ENCODE assay signal across 8 cellular contexts in genomic region chr2:157876066-157876770, GRCh38. TPM values are rescaled to one million over a fixed set of nuclear protein-coding genes. Genes with fewer than 3 reads are reported as not detected.
DNase-seq lines count a peak whose midpoint lies in the region; ATAC-seq, FAIRE-seq and TF ChIP-seq lines count a peak whose summit lies in the region.

ACVR1 (minus strand) TSS chr2:157876330; CDS start chr2:157799493, 76,837 bp downstream.

- TF ChIP-seq EP300 in A549 (IDR thresholded peaks at IDR 0.05): no peak

- CTCF ChIA-PET in A549 (lab: Yijun Ruan, JAX): interaction anchor here (0.8 to 2.4 kb wide), 23 partner anchors 8 to 103 kb away, joined by 3 to 20 read pairs (median 4); no protein-coding TSS in a partner anchor
- CTCF ChIA-PET in mammary epithelial cell (lab: Charles Lee; ENCODE audit: low non-redundant PET): interaction anchor here (0.6 kb wide), 3 partner anchors 9 to 118 kb away, joined by 3 to 9 read pairs (median 4); no protein-coding TSS in a partner anchor

- TF ChIP-seq CTCF in A549 (IDR thresholded peaks at IDR 0.05): peak; percentile 52
- no peak for TF ChIP-seq CTCF in WI38 (IDR thresholded peaks at IDR 0.05; ENCODE audit: low read depth, low read length)
- TF ChIP-seq CTCF in mammary epithelial cell (conservative IDR thresholded peaks at IDR 0.05 in 1 of 2, IDR thresholded peaks at IDR 0.05 in 1 of 2; ENCODE audit: extremely low read depth in 1 of 2, insufficient read depth in 1 of 2, low read depth in 1 of 2, low read length in 2 of 2): peak; percentile 10 to 23

- no peak for FAIRE-seq in A549 (lab: Jason Lieb, UNC)

- peaks cover 35% of the 10 kb centered on the region for H3K4me1 ChIP-seq in A549
- H3K4me1 ChIP-seq in mammary epithelial cell (ENCODE audit: insufficient read depth, low read length): peaks cover 38% of the 10 kb centered on the region
- H3K4me1 ChIP-seq in iPS-20b (ENCODE audit: insufficient read depth, low read length): peaks cover 10% of the 10 kb centered on the region
- peaks cover 28 to 38% (median 35%) of the 10 kb centered on the region in 3 donors for H3K4me1 ChIP-seq in skeletal muscle tissue (ENCODE audit: control insufficient read depth in 3 of 3, insufficient read depth in 3 of 3, low read length in 3 of 3)

- H3K36me3 ChIP-seq in mammary epithelial cell (ENCODE audit: insufficient read depth, low read length) (no peaks in the 10 kb centered on the region), iPS-20b (ENCODE audit: insufficient read depth, low read depth, low read length) (no peaks in the 10 kb centered on the region), skeletal muscle tissue (ENCODE audit: control insufficient read depth in 3 of 3, insufficient read depth in 3 of 3, low read length in 3 of 3) (no peaks in the 10 kb centered on the region)

- H3K4me3 ChIP-seq in A549: peak within 1 kb of the TSS; percentile 98
- H3K4me3 ChIP-seq in WI38 (ENCODE audit: low read depth, low read length): peak within 1 kb of the TSS; percentile 76
- peak within 1 kb of the TSS; percentile 76 to 92 (median 82) for H3K4me3 ChIP-seq in mammary epithelial cell (replicated peaks in 1 of 3; ENCODE audit: insufficient read depth in 1 of 3, low read depth in 2 of 3, low read length in 3 of 3)
- peak within 1 kb of the TSS; percentile 84 for H3K4me3 ChIP-seq in iPS-20b (ENCODE audit: low read length)
- H3K4me3 ChIP-seq in skeletal muscle tissue (ENCODE audit: low read length in 3 of 3): peak within 1 kb of the TSS; percentile 79 to 89 (median 85)

- H3K9me3 ChIP-seq in A549: no peaks in the 10 kb centered on the region
- H3K9me3 ChIP-seq in mammary epithelial cell (replicated peaks; ENCODE audit: insufficient read depth, low read length): no peaks in the 10 kb centered on the region
- H3K9me3 ChIP-seq in iPS-20b (ENCODE audit: insufficient read depth, low read depth, low read length): no peaks in the 10 kb centered on the region
- H3K9me3 ChIP-seq in skeletal muscle tissue (ENCODE audit: control insufficient read depth in 3 of 3, low read length in 3 of 3): no peaks in the 10 kb centered on the region

- TF ChIP-seq POLR2A in A549 (IDR thresholded peaks at IDR 0.05; ENCODE audit: low read length): no peak; the same call in 1 of the 2 replicates

- H3K27me3 ChIP-seq in mammary epithelial cell (ENCODE audit: insufficient read depth, low read length) (no peaks in the 10 kb centered on the region), iPS-20b (ENCODE audit: insufficient read depth, low read length) (peaks cover 23% of the 10 kb centered on the region; the same call in 1 of the 2 replicates), skeletal muscle tissue (ENCODE audit: control insufficient read depth in 3 of 3, insufficient read depth in 3 of 3, low read length in 3 of 3) (no peaks in the 10 kb centered on the region)

- H2AFZ ChIP-seq in mammary epithelial cell (ENCODE audit: low read depth, low read length): peak within 1 kb of the TSS; percentile 85

- TF ChIP-seq RAD21 in A549 (conservative IDR thresholded peaks at IDR 0.05 in 1 of 2, IDR thresholded peaks at IDR 0.05 in 1 of 2): peak in 1 of 2 experiments; percentile 30; a peak in 2 of 5 replicates

- intact Hi-C loops in mammary epithelial cell (cut with micrococcal nuclease): loop anchor here (1.0 to 2.0 kb wide), 2 partner anchors 92 to 135 kb away; no protein-coding TSS in a partner anchor

- 2% methylated on average over 21 of the region's 82 CpGs for WGBS in A549 (ENCODE audit: missing lambda C conversion rate)
- 7% methylated on average over 3 of the region's 82 CpGs for WGBS in mammary epithelial cell (ENCODE audit: low coverage, missing lambda C conversion rate)

- ATAC-seq in A549: peak; percentile 93 to 94
- peak; percentile 84 for ATAC-seq in GM18520 (IDR thresholded peaks at IDR 0.05; ENCODE audit: unreplicated experiment)
- peak; percentile 94 for ATAC-seq in HG03097 (IDR thresholded peaks at IDR 0.05; ENCODE audit: low FRiP score, unreplicated experiment)

- H3K79me2 ChIP-seq in mammary epithelial cell (ENCODE audit: insufficient read depth, low read length): peaks cover 42% of the 10 kb centered on the region

- in situ Hi-C loops in mammary epithelial cell (cut with MboI; ENCODE audit: low sequenced_read_pairs in 2 of 2): loop anchor here in 1 of 2 donors (10.0 kb wide), 1 partner anchor 91 kb away; no protein-coding TSS in a partner anchor

- H3K9ac ChIP-seq in mammary epithelial cell (ENCODE audit: insufficient read depth, low read length) (peak within 1 kb of the TSS; percentile 76), iPS-20b (ENCODE audit: low read depth, low read length) (peak within 1 kb of the TSS; percentile 70; the same call in 1 of the 2 replicates), skeletal muscle tissue (ENCODE audit: low read depth in 1 of 3, low read length in 3 of 3) (peak within 1 kb of the TSS; percentile 63 to 86 (median 75))

- H3K27ac ChIP-seq in A549 (peak within 1 kb of the TSS; percentile 97 to 98), mammary epithelial cell (ENCODE audit: insufficient read depth, low read depth, low read length) (peak within 1 kb of the TSS; percentile 70), iPS-20b (ENCODE audit: low read length) (no peak within 1 kb of the TSS), skeletal muscle tissue (ENCODE audit: low read depth, low read length) (peak within 1 kb of the TSS; percentile 86)

- POLR2A ChIA-PET in A549 (lab: Yijun Ruan, JAX): interaction anchor here (0.7 to 1.7 kb wide), 12 partner anchors 9 to 597 kb away, joined by 3 to 17 read pairs (median 5); no protein-coding TSS in a partner anchor

- H3K4me2 ChIP-seq in A549 (peak within 1 kb of the TSS; percentile 99), mammary epithelial cell (ENCODE audit: insufficient read depth, low read depth, low read length) (peak within 1 kb of the TSS; percentile 86)

- no TSS peak for BruUV-seq in mammary epithelial cell (replicated peaks; lab: Mats Ljungman, UMichigan)

- H4K20me1 ChIP-seq in mammary epithelial cell (ENCODE audit: insufficient read depth, low read length): no peaks in the 10 kb centered on the region

- dilution Hi-C loops in mammary epithelial cell (cut with HindIII; ENCODE audit: low sequenced_read_pairs): loop anchor here (5.0 kb wide), 1 partner anchor 101 kb away; no protein-coding TSS in a partner anchor

- DNase-seq in A549 (ENCODE audit: low read depth in 1 of 2, low spot score in 1 of 2) (peak; percentile 78 to 95), NCI-H2196 (lab: John Stamatoyannopoulos, UW; ENCODE audit: unreplicated experiment) (peak; percentile 95), mammary epithelial cell (peak; percentile 96)

TF ChIP-seq in A549, 52 proteins besides CTCF, POLR2A, EP300 and RAD21 (continues in another document):
- TF ChIP-seq E2F6 (IDR thresholded peaks at IDR 0.05; ENCODE audit: borderline replicate concordance, low read depth) (no peak), MAZ (IDR thresholded peaks at IDR 0.05; ENCODE audit: borderline replicate concordance, low read depth, low read length) (0 out of 2 replicates have a peak, but pooled peaks have one; percentile 13), BCL3 (IDR thresholded peaks at IDR 0.05) (peak; percentile 46; the same call in 2 of the 3 replicates), REST (IDR thresholded peaks at IDR 0.05) (peak; percentile 45), JUN (IDR thresholded peaks at IDR 0.05) (peak; percentile 53 to 67; a peak in 4 of 5 replicates)

RNA-seq across cellular contexts. Expression of gene ACVR1, which starts in this region (rescaled TPM):
- polyA plus RNA-seq in A549 (2011; rRNA removed) (21.6 and 33.6 TPM in 2 replicates), A549 (2017; fragmentation: RNase III; extraction: RNeasy Plus Mini Kit Qiagen cat#74134 plus additional on column Dnase treatment) (14.0 to 16.5 TPM (median 14.6 TPM) in 3 replicates), mammary epithelial cell (17.1 TPM)
- 10.9 and 12.0 TPM in 2 replicates for polyA plus RNA-seq in A549 (2012; cell fraction: cytosol; rRNA removed)
- 12.6 and 13.9 TPM in 2 replicates for polyA plus RNA-seq in A549 (2012; cell fraction: nucleus; rRNA removed)
- 22.5 and 23.0 TPM in 2 replicates for polyA minus RNA-seq in A549 (2011; rRNA and poly(A)+ RNA removed)
- total RNA-seq in mammary epithelial cell (10 to 100 TPM; 35.1 to 41.2 TPM), skeletal muscle tissue (18.8 TPM)
- 57.2 TPM for polyA minus RNA-seq in mammary epithelial cell
